In the genomic region with DNA sequence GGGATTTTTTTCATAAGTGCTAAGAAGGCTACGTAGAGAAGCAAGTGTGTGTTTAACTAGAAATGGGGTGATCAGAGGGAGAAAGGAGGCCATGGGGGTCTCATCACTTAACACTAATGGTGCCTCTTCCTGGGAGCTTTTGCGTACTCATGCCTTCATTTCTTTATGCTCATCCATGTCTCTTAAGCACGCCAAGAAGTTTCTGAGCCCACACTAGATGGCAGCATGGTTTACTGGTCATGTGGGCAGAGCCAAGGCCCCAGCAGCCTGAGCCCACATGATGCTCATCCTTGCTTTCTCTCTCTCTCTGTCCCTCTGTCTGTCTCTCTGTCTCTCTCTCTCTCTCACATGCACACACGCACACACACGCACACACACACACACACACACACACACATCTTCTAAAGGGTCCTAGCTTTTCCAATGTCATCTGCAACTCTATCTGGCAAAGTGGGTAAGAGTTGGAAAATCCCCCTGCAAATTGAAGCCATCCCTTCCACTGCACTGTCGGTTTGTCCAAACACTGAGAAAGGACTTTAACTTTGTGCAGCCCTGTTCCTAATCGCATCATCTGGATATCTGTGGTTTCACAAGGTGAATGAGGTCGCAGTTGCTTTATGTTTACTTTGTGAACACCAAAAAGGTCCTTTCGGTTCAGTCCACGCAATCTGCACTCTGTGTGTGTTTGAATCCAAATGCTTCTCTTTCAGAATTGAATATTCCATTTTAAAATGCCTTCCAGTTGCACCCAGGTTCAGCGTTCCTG, we compare ENCODE assay signal across 8 cellular contexts.
DNase-seq lines count a peak whose midpoint lies in the region; ATAC-seq and TF ChIP-seq lines count a peak whose summit lies in the region.

No MANE protein-coding gene starts in this region.

- H3K27me3 ChIP-seq in HAP-1 (ENCODE audit: low read depth) (no peaks in the 10 kb centered on the region), dorsolateral prefrontal cortex (no peaks in the 10 kb centered on the region)

- TF ChIP-seq CTCF in dorsolateral prefrontal cortex (IDR thresholded peaks at IDR 0.05 in 54 of 56, conservative IDR thresholded peaks at IDR 0.05 in 2 of 56; ENCODE audit: low read depth in 1 of 56, partially characterized antibody in 56 of 56), result peak in 53 of 56 donors; percentile 17 to 70 (median 55)
- TF ChIP-seq CTCF in mucosa of descending colon (IDR thresholded peaks at IDR 0.05), result no peak

- H3K27me3 Mint-ChIP-seq in natural killer cell treated with Interleukin-12 subunit alpha and Interleukin-12 subunit beta and Interleukin-15 and Interleukin-18, amount 100 ng/mL, for 72 hours, result peaks cover 8% of the 10 kb centered on the region in 2 donors

- H3K4me3 Mint-ChIP-seq in natural killer cell treated with Interleukin-12 subunit alpha and Interleukin-12 subunit beta and Interleukin-15 and Interleukin-18, amount 100 ng/mL, for 72 hours, result no peak overlapping the region

- H3K27ac ChIP-seq in dorsolateral prefrontal cortex, result peak overlapping the region in 1 of 59 donors; percentile 28

- ATAC-seq in mucosa of descending colon (peak; percentile 56), GM21825 (IDR thresholded peaks at IDR 0.05; ENCODE audit: unreplicated experiment) (no peak)
- ATAC-seq in natural killer cell treated with Interleukin-12 subunit alpha and Interleukin-12 subunit beta and Interleukin-15 and Interleukin-18, amount 100 ng/mL, for 72 hours, result no peak

- no peaks in the 10 kb centered on the region for H3K36me3 ChIP-seq in HAP-1 (replicated peaks)
- no peaks in the 10 kb centered on the region for H3K36me3 ChIP-seq in mucosa of descending colon (ENCODE audit: low read depth)

- no peaks in the 10 kb centered on the region for H3K9me3 Mint-ChIP-seq in natural killer cell treated with Interleukin-12 subunit alpha and Interleukin-12 subunit beta and Interleukin-15 and Interleukin-18, amount 100 ng/mL, for 72 hours

- H3K4me3 ChIP-seq in HAP-1 (no peak overlapping the region), dorsolateral prefrontal cortex (no peak overlapping the region), mucosa of descending colon (no peak overlapping the region)

- no peaks in the 10 kb centered on the region for H3K9me3 ChIP-seq in HAP-1
- no peaks in the 10 kb centered on the region for H3K9me3 ChIP-seq in mucosa of descending colon

- H3K36me3 Mint-ChIP-seq in natural killer cell treated with Interleukin-12 subunit alpha and Interleukin-12 subunit beta and Interleukin-15 and Interleukin-18, amount 100 ng/mL, for 72 hours, result no peaks in the 10 kb centered on the region

- in situ Hi-C loops in HAP-1 (cut with MboI; ENCODE audit: low sequenced_read_pairs), result no loop called here

- intact Hi-C loops in dorsolateral prefrontal cortex (cut with DNase I) (loop anchor here in 1 of 2 donors (5.0 to 10.0 kb wide), 4 partner anchors 136 to 1478 kb away; no protein-coding TSS in a partner anchor), mucosa of descending colon (cut with DNase I, micrococcal nuclease) (no loop called here)

- DNase-seq in ELF-1 (ENCODE audit: low read depth, low spot score) (peak; percentile 54), HAP-1 (ENCODE audit: low spot score in 2 of 2) (peak; percentile 16 to 20), NCI-H69 (lab: John Stamatoyannopoulos, UW) (peak; percentile 84), dorsolateral prefrontal cortex (peak; percentile 35 to 72 (median 59)), mucosa of descending colon (peak in 1 of 3 donors; percentile 43)
- DNase-seq in activated CD8-positive, alpha-beta memory T cell treated with anti-CD3 and anti-CD28 coated beads for 24 hours, result no peak
- DNase-seq in natural killer cell treated with Interleukin-12 subunit alpha and Interleukin-12 subunit beta and Interleukin-15 and Interleukin-18, amount 100 ng/mL, for 72 hours (ENCODE audit: low spot score), result no peak

- no peaks in the 10 kb centered on the region for H3K4me1 Mint-ChIP-seq in natural killer cell treated with Interleukin-12 subunit alpha and Interleukin-12 subunit beta and Interleukin-15 and Interleukin-18, amount 100 ng/mL, for 72 hours (ENCODE audit: low read depth in 2 of 2)

- H3K4me1 ChIP-seq in HAP-1 (no peaks in the 10 kb centered on the region), mucosa of descending colon (ENCODE audit: low read depth) (no peaks in the 10 kb centered on the region)

- H3K27ac Mint-ChIP-seq in natural killer cell treated with Interleukin-12 subunit alpha and Interleukin-12 subunit beta and Interleukin-15 and Interleukin-18, amount 100 ng/mL, for 72 hours, result no peak overlapping the region

Comparison
In these comparisons a context has a peak if more than half of its experiments do, and no peak if none do; other contexts are left out.
1. DNase-seq: peak in ELF-1 (single experiment), HAP-1 (2 of 2), NCI-H69 (single experiment) and dorsolateral prefrontal cortex (10 of 10); none in activated CD8-positive, alpha-beta memory T cell treated with anti-CD3 and anti-CD28 coated beads for 24 hours (single experiment) and natural killer cell treated with Interleukin-12 subunit alpha and Interleukin-12 subunit beta and Interleukin-15 and Interleukin-18, amount 100 ng/mL, for 72 hours (single experiment).